1 cellular context compared by ENCODE assay signal in the genomic region with DNA sequence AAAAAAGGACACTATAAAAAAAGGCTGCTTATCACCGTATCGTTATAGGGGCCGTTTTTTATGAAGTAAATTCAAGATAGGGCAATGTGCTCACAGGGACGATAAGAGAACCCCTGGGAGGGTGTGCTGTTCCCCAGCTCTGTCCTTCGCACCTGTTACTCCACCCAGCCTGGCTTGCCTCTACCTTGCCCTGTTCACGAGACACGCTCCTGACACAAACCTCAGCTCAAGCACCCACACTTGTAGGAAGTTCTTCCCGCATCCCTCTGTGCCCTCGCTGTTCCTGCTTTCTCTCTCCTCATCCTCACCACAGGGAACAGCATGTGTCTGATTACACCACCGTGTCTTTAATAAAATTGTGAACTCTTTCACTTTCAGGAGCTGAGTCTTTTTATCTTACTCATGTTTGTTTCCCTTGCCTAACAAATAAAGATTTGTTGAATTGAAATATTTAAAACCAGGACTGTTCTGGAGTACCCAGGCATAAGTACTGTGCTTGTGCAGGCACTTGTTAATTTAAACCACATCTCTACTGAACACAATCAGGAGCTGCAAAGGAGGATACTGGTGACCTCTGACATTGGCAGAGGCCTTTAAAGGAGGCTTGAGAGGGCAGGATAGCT.
TF ChIP-seq lines count a peak whose summit lies in the region.

No MANE protein-coding gene starts in this region.

TF ChIP-seq in GM12878, 131 proteins besides CTCF, POLR2A, EP300 and RAD21:
- no peak for TF ChIP-seq NFXL1 (IDR thresholded peaks at IDR 0.05; ENCODE audit: borderline replicate concordance)
- no peak for TF ChIP-seq TAF1 (IDR thresholded peaks at IDR 0.05; ENCODE audit: borderline replicate concordance, low read depth, low read length)
- TF ChIP-seq, protein P1, sequence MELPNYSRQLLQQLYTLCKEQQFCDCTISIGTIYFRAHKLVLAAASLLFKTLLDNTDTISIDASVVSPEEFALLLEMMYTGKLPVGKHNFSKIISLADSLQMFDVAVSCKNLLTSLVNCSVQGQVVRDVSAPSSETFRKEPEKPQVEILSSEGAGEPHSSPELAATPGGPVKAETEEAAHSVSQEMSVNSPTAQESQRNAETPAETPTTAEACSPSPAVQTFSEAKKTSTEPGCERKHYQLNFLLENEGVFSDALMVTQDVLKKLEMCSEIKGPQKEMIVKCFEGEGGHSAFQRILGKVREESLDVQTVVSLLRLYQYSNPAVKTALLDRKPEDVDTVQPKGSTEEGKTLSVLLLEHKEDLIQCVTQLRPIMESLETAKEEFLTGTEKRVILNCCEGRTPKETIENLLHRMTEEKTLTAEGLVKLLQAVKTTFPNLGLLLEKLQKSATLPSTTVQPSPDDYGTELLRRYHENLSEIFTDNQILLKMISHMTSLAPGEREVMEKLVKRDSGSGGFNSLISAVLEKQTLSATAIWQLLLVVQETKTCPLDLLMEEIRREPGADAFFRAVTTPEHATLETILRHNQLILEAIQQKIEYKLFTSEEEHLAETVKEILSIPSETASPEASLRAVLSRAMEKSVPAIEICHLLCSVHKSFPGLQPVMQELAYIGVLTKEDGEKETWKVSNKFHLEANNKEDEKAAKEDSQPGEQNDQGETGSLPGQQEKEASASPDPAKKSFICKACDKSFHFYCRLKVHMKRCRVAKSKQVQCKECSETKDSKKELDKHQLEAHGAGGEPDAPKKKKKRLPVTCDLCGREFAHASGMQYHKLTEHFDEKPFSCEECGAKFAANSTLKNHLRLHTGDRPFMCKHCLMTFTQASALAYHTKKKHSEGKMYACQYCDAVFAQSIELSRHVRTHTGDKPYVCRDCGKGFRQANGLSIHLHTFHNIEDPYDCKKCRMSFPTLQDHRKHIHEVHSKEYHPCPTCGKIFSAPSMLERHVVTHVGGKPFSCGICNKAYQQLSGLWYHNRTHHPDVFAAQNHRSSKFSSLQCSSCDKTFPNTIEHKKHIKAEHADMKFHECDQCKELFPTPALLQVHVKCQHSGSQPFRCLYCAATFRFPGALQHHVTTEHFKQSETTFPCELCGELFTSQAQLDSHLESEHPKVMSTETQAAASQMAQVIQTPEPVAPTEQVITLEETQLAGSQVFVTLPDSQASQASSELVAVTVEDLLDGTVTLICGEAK (IDR thresholded peaks at IDR 0.05; ENCODE audit: borderline replicate concordance), result peak; percentile 71
